Comparison of ENCODE assay signal across 8 cellular contexts in genomic region chr4:128427832-128428366, GRCh38.
DNase-seq lines count a peak whose midpoint lies in the region; ATAC-seq and TF ChIP-seq lines count a peak whose summit lies in the region.

No MANE protein-coding gene starts in this region.

- H2AFZ ChIP-seq in KMS-11 (ENCODE audit: low read depth) = peak overlapping the region; percentile 45

- intact Hi-C loops in Caco-2 (cut with micrococcal nuclease; ENCODE audit: unreplicated experiment) = loop anchor here (1.0 to 10.0 kb wide), 6 partner anchors 43 to 435 kb away; no protein-coding TSS in a partner anchor

- ATAC-seq in HG03460 (IDR thresholded peaks at IDR 0.05; ENCODE audit: unreplicated experiment) = no peak

- POLR2A ChIA-PET in Caco-2 (lab: Charles Lee) = interaction anchor here (0.6 kb wide), 1 partner anchor 237 kb away, joined by 6 read pairs; no protein-coding TSS in a partner anchor
- POLR2A ChIA-PET in activated CD4-positive, alpha-beta T cell treated with anti-CD3 and anti-CD28 coated beads, Interleukin-2, amount 10 ng/mL, durations not matched to agents 7 days and 5 days (lab: Charles Lee) = no interaction called here

- BruUV-seq in Caco-2 (replicated peaks; lab: Mats Ljungman, UMichigan) = no TSS peak

- H3K27ac Mint-ChIP-seq in Caco-2 (ENCODE audit: unreplicated experiment) (peak overlapping the region; percentile 67), type B pancreatic cell (no peak overlapping the region)
- no peak overlapping the region for H3K27ac Mint-ChIP-seq in activated CD4-positive, alpha-beta T cell treated with anti-CD3 and anti-CD28 coated beads, Interleukin-2, amount 10 ng/mL, durations not matched to agents 7 days and 5 days

- no peak overlapping the region for H3K4me2 ChIP-seq in KMS-11

- DNase-seq in Caco-2 (peak; percentile 72 to 82), SK-N-DZ (ENCODE audit: low spot score) (peak; percentile 53), cardiac muscle cell (ENCODE audit: low read depth in 1 of 2, low spot score in 1 of 2) (peak in 1 of 2 donors; percentile 85), type B pancreatic cell (ENCODE audit: extremely low spot score, unreplicated experiment) (no peak)
- DNase-seq in activated CD4-positive, CD25-positive, alpha-beta regulatory T cell (lab: John Stamatoyannopoulos, UW) = no peak
- DNase-seq in activated CD4-positive, alpha-beta T cell treated with anti-CD3 and anti-CD28 coated beads, Interleukin-2, amount 10 ng/mL, durations not matched to agents 7 days and 5 days = no peak

- H3K9me3 Mint-ChIP-seq in Caco-2 (ENCODE audit: unreplicated experiment) (peaks cover 8% of the 10 kb centered on the region), type B pancreatic cell (peaks cover 4% of the 10 kb centered on the region)
- peaks cover 2% of the 10 kb centered on the region for H3K9me3 Mint-ChIP-seq in activated CD4-positive, alpha-beta T cell treated with anti-CD3 and anti-CD28 coated beads, Interleukin-2, amount 10 ng/mL, durations not matched to agents 7 days and 5 days

- H3K27me3 ChIP-seq in Caco-2 (replicated peaks; ENCODE audit: control insufficient read depth, insufficient read depth, low read length) = no peaks in the 10 kb centered on the region
- H3K27me3 ChIP-seq in KMS-11 (ENCODE audit: insufficient read depth, low read depth) = no peaks in the 10 kb centered on the region
- no peaks in the 10 kb centered on the region for H3K27me3 ChIP-seq in cardiac muscle cell

- 0 out of 2 replicates have a peak, but pooled peaks cover 3% of the 10 kb centered on the region for H3K9me3 ChIP-seq in Caco-2
- no peaks in the 10 kb centered on the region for H3K9me3 ChIP-seq in cardiac muscle cell (ENCODE audit: low read depth)

- H3K27me3 Mint-ChIP-seq in Caco-2 (ENCODE audit: insufficient read depth, unreplicated experiment) (no peaks in the 10 kb centered on the region), type B pancreatic cell (no peaks in the 10 kb centered on the region)
- no peaks in the 10 kb centered on the region for H3K27me3 Mint-ChIP-seq in activated CD4-positive, alpha-beta T cell treated with anti-CD3 and anti-CD28 coated beads, Interleukin-2, amount 10 ng/mL, durations not matched to agents 7 days and 5 days

- H3K4me3 ChIP-seq in Caco-2 (ENCODE audit: low read depth, low read length) (no peak overlapping the region), KMS-11 (IDR thresholded peaks at IDR 0.05; ENCODE audit: insufficient read depth, low read depth, low read length) (no peak overlapping the region), cardiac muscle cell (no peak overlapping the region)

- peak; percentile 25 to 39 for TF ChIP-seq CTCF in Caco-2 (IDR thresholded peaks at IDR 0.05; ENCODE audit: insufficient read depth in 1 of 2, low read depth in 1 of 2, low read length in 1 of 2, severe bottlenecking in 1 of 2, unreplicated experiment in 1 of 2)
- no peak; the same call in 1 of the 2 replicates for TF ChIP-seq CTCF in KMS-11 (conservative IDR thresholded peaks at IDR 0.05; ENCODE audit: low read depth, low read length)
- peak; percentile 57 for TF ChIP-seq CTCF in cardiac muscle cell (IDR thresholded peaks at IDR 0.05; ENCODE audit: low read depth, low read length)
- TF ChIP-seq CTCF in type B pancreatic cell (conservative IDR thresholded peaks at IDR 0.05) = peak; percentile 17

- no peaks in the 10 kb centered on the region for H3K79me2 ChIP-seq in KMS-11 (ENCODE audit: insufficient read depth, low read depth)

- H3K36me3 ChIP-seq in Caco-2 (ENCODE audit: control insufficient read depth, insufficient read depth, low read length) (no peaks in the 10 kb centered on the region), KMS-11 (ENCODE audit: insufficient read depth) (no peaks in the 10 kb centered on the region), cardiac muscle cell (no peaks in the 10 kb centered on the region)

- H3K4me1 Mint-ChIP-seq in Caco-2 (ENCODE audit: low read depth, unreplicated experiment) (peaks cover 8% of the 10 kb centered on the region), type B pancreatic cell (ENCODE audit: unreplicated experiment) (no peaks in the 10 kb centered on the region)
- H3K4me1 Mint-ChIP-seq in activated CD4-positive, alpha-beta T cell treated with anti-CD3 and anti-CD28 coated beads, Interleukin-2, amount 10 ng/mL, durations not matched to agents 7 days and 5 days = no peaks in the 10 kb centered on the region

- H3K36me3 Mint-ChIP-seq in Caco-2 (ENCODE audit: insufficient read depth, unreplicated experiment) (no peaks in the 10 kb centered on the region), type B pancreatic cell (no peaks in the 10 kb centered on the region)
- no peaks in the 10 kb centered on the region for H3K36me3 Mint-ChIP-seq in activated CD4-positive, alpha-beta T cell treated with anti-CD3 and anti-CD28 coated beads, Interleukin-2, amount 10 ng/mL, durations not matched to agents 7 days and 5 days (ENCODE audit: low read depth)

- no peaks in the 10 kb centered on the region for H4K20me1 ChIP-seq in KMS-11 (ENCODE audit: insufficient read depth)

- H3K4me3 Mint-ChIP-seq in Caco-2 (ENCODE audit: unreplicated experiment) (no peak overlapping the region), type B pancreatic cell (no peak overlapping the region)
- H3K4me3 Mint-ChIP-seq in activated CD4-positive, alpha-beta T cell treated with anti-CD3 and anti-CD28 coated beads, Interleukin-2, amount 10 ng/mL, durations not matched to agents 7 days and 5 days = no peak overlapping the region

- H3K4me1 ChIP-seq in Caco-2 (peaks cover 20% of the 10 kb centered on the region), KMS-11 (ENCODE audit: low read depth, poor library complexity, severe bottlenecking) (peaks cover 5% of the 10 kb centered on the region), cardiac muscle cell (ENCODE audit: low read depth) (no peaks in the 10 kb centered on the region)

- CTCF ChIA-PET in Caco-2 (lab: Charles Lee) = interaction anchor here (0.6 to 1.3 kb wide), 4 partner anchors 27 to 140 kb away, joined by 3 to 4 read pairs (median 3); no protein-coding TSS in a partner anchor
- CTCF ChIA-PET in activated CD4-positive, alpha-beta T cell treated with anti-CD3 and anti-CD28 coated beads, Interleukin-2, amount 10 ng/mL, durations not matched to agents 7 days and 5 days (lab: Charles Lee) = interaction anchor here (0.7 kb wide), 1 partner anchor 786 kb away, joined by 3 read pairs; no protein-coding TSS in a partner anchor

- no peak overlapping the region for H3K27ac ChIP-seq in KMS-11
- H3K27ac ChIP-seq in cardiac muscle cell = no peak overlapping the region

- no peak overlapping the region for H3K9ac ChIP-seq in KMS-11

Comparison
In these comparisons a context has a peak if more than half of its experiments do, and no peak if none do; other contexts are left out.
1. DNase-seq: peak in Caco-2 (2 of 2) and SK-N-DZ (single experiment); none in type B pancreatic cell (single experiment), activated CD4-positive, CD25-positive, alpha-beta regulatory T cell (0 of 4) and activated CD4-positive, alpha-beta T cell treated with anti-CD3 and anti-CD28 coated beads, Interleukin-2, amount 10 ng/mL, durations not matched to agents 7 days and 5 days (single experiment).